1 cellular context compared by ENCODE assay signal in genomic region chr10:46022978-46023702, GRCh38.
TF ChIP-seq lines count a peak whose summit lies in the region.

No MANE protein-coding gene starts in this region.

TF ChIP-seq in GM12878, 131 proteins besides CTCF, POLR2A, EP300 and RAD21 (continued from another document and continues in another):
- no peak for TF ChIP-seq E4F1 (IDR thresholded peaks at IDR 0.05; ENCODE audit: borderline replicate concordance, partially characterized antibody)
- no peak for TF ChIP-seq RFX5 (IDR thresholded peaks at IDR 0.05; ENCODE audit: low read depth, low read length)
- TF ChIP-seq CEBPB (IDR thresholded peaks at IDR 0.05; ENCODE audit: borderline replicate concordance in 1 of 2, low read depth in 2 of 2, low read length in 2 of 2): no peak
- TF ChIP-seq TCF3 (IDR thresholded peaks at IDR 0.05; ENCODE audit: borderline replicate concordance, insufficient read depth, low read depth, low read length): no peak
- TF ChIP-seq RELA (IDR thresholded peaks at IDR 0.05; ENCODE audit: borderline replicate concordance, partially characterized antibody): no peak
- peak; percentile 96 for TF ChIP-seq HDGF (IDR thresholded peaks at IDR 0.05)
- no peak for TF ChIP-seq CHD4 (IDR thresholded peaks at IDR 0.05)
- TF ChIP-seq GATAD2B (conservative IDR thresholded peaks at IDR 0.05; ENCODE audit: low read depth): peak; percentile 61; the same call in 1 of the 2 replicates
- TF ChIP-seq RUNX3 (IDR thresholded peaks at IDR 0.05; ENCODE audit: low read length): peak; percentile 82
- peak; percentile 45; the same call in 1 of the 2 replicates for TF ChIP-seq CREM (IDR thresholded peaks at IDR 0.05; ENCODE audit: low read depth)
- no peak for TF ChIP-seq BRCA1 (IDR thresholded peaks at IDR 0.05; ENCODE audit: low read depth, low read length)
- TF ChIP-seq STAT1 (conservative IDR thresholded peaks at IDR 0.05): no peak
- TF ChIP-seq ZZZ3 (IDR thresholded peaks at IDR 0.05; ENCODE audit: control insufficient read depth, insufficient read length, low read depth): no peak
- TF ChIP-seq MEF2A (IDR thresholded peaks at IDR 0.05; ENCODE audit: insufficient read depth, low read depth, low read length): no peak
- TF ChIP-seq NR2F1 (conservative IDR thresholded peaks at IDR 0.05): peak; percentile 97
- TF ChIP-seq LARP7 (IDR thresholded peaks at IDR 0.05): peak; percentile 81
- peak in 1 of 2 experiments; percentile 94; a peak in 2 of 3 replicates for TF ChIP-seq EGR1 (IDR thresholded peaks at IDR 0.05; ENCODE audit: borderline replicate concordance in 1 of 2, low read depth in 2 of 2, low read length in 2 of 2)
- no peak for TF ChIP-seq FOXM1 (IDR thresholded peaks at IDR 0.05; ENCODE audit: low read depth, low read length)
- no peak for TF ChIP-seq SUPT20H (IDR thresholded peaks at IDR 0.05; ENCODE audit: borderline replicate concordance, control insufficient read depth, low read depth, low read length)
- TF ChIP-seq USF1 (IDR thresholded peaks at IDR 0.05; ENCODE audit: borderline replicate concordance, extremely low read length, insufficient read depth, low read depth, low read length): no peak
- 0 out of 2 replicates have a peak, but pooled peaks have one; percentile 8 for TF ChIP-seq CBX5 (IDR thresholded peaks at IDR 0.05; ENCODE audit: low read depth)
- 0 out of 2 replicates have a peak, but pooled peaks have one; percentile 22 for TF ChIP-seq ZNF687 (IDR thresholded peaks at IDR 0.05)
- TF ChIP-seq PAX5 (IDR thresholded peaks at IDR 0.05; ENCODE audit: borderline replicate concordance, low read depth, low read length): no peak; the same call in 1 of the 2 replicates
- TF ChIP-seq SMARCA5 (IDR thresholded peaks at IDR 0.05): 0 out of 2 replicates have a peak, but pooled peaks have one; percentile 36
- TF ChIP-seq CEBPZ (IDR thresholded peaks at IDR 0.05; ENCODE audit: low read depth, low read length): no peak
- TF ChIP-seq POLR2AphosphoS2 (IDR thresholded peaks at IDR 0.05; ENCODE audit: low read depth, low read length): peak; percentile 62; the same call in 1 of the 2 replicates
- peak; percentile 90 for TF ChIP-seq DPF2 (IDR thresholded peaks at IDR 0.05)
- no peak for TF ChIP-seq SMAD1 (IDR thresholded peaks at IDR 0.05; ENCODE audit: low read depth, partially characterized antibody)
- TF ChIP-seq ZSCAN29 (IDR thresholded peaks at IDR 0.05): no peak
- TF ChIP-seq BMI1 (IDR thresholded peaks at IDR 0.05; ENCODE audit: borderline replicate concordance): no peak
- TF ChIP-seq HDAC2 (IDR thresholded peaks at IDR 0.05): no peak
- no peak for TF ChIP-seq CBFB (IDR thresholded peaks at IDR 0.05; ENCODE audit: low read depth)
- no peak for TF ChIP-seq PKNOX1 (IDR thresholded peaks at IDR 0.05)
- 0 out of 2 replicates have a peak, but pooled peaks have one; percentile 53 for TF ChIP-seq NFIC (IDR thresholded peaks at IDR 0.05; ENCODE audit: low read depth, low read length)
- no peak for TF ChIP-seq BCL11A (IDR thresholded peaks at IDR 0.05; ENCODE audit: low read depth, low read length)
- no peak for TF ChIP-seq TBL1XR1 (IDR thresholded peaks at IDR 0.05; ENCODE audit: low read depth, low read length)
- TF ChIP-seq SMC3 (IDR thresholded peaks at IDR 0.05; ENCODE audit: borderline replicate concordance, low read length): 0 out of 2 replicates have a peak, but pooled peaks have one; percentile 7
- no peak for TF ChIP-seq RELB (IDR thresholded peaks at IDR 0.05; ENCODE audit: low read depth)
- no peak for TF ChIP-seq PRDM15 (CRISPR knock-in tag; IDR thresholded peaks at IDR 0.05)
- TF ChIP-seq POLR2AphosphoS5 (IDR thresholded peaks at IDR 0.05; ENCODE audit: low read length): peak; percentile 57
- peak; percentile 52; the same call in 1 of the 2 replicates for TF ChIP-seq MAX (IDR thresholded peaks at IDR 0.05; ENCODE audit: low read depth, low read length)
- no peak for TF ChIP-seq MTA2 (IDR thresholded peaks at IDR 0.05; ENCODE audit: low read depth)
- peak; percentile 70 for TF ChIP-seq NR2C1 (IDR thresholded peaks at IDR 0.05)
- TF ChIP-seq KAT2A (conservative IDR thresholded peaks at IDR 0.05; ENCODE audit: control insufficient read depth, low read depth, low read length): no peak
- peak; percentile 76 for TF ChIP-seq BACH1 (IDR thresholded peaks at IDR 0.05; ENCODE audit: borderline replicate concordance)
- TF ChIP-seq IKZF2 (IDR thresholded peaks at IDR 0.05): peak in 1 of 2 experiments; percentile 52; a peak in 2 of 4 replicates
- no peak for TF ChIP-seq SPI1 (IDR thresholded peaks at IDR 0.05; ENCODE audit: borderline replicate concordance, insufficient read depth, low read depth, low read length)
- no peak for TF ChIP-seq SMAD5 (IDR thresholded peaks at IDR 0.05; ENCODE audit: low read depth)
